In genomic region chr4:138035781-138036258, GRCh38 we compare ENCODE assay signal across 8 cellular contexts.
DNase-seq lines count a peak whose midpoint lies in the region; ATAC-seq, FAIRE-seq and TF ChIP-seq lines count a peak whose summit lies in the region.

No MANE protein-coding gene starts in this region.

- no peak overlapping the region for H3K4me3 ChIP-seq in mucosa of descending colon

- peak; percentile 36 for FAIRE-seq in H54 (lab: Jason Lieb, UNC)

- no peak for TF ChIP-seq CTCF in mucosa of descending colon (IDR thresholded peaks at IDR 0.05)

- TF ChIP-seq EP300 in Ishikawa (IDR thresholded peaks at IDR 0.05; ENCODE audit: borderline replicate concordance), result no peak

- TF ChIP-seq POLR2A in H54 (IDR thresholded peaks at IDR 0.05; ENCODE audit: low read depth, low read length), result no peak

- H3K36me3 ChIP-seq in mucosa of descending colon (ENCODE audit: low read depth), result no peaks in the 10 kb centered on the region

- TF ChIP-seq RAD21 in Ishikawa (IDR thresholded peaks at IDR 0.05; ENCODE audit: low read depth), result peak; percentile 93

- H3K9me3 ChIP-seq in mucosa of descending colon, result no peaks in the 10 kb centered on the region

- intact Hi-C loops in mucosa of descending colon (cut with DNase I, micrococcal nuclease), result no loop called here

- no peaks in the 10 kb centered on the region for H3K4me1 ChIP-seq in mucosa of descending colon (ENCODE audit: low read depth)

- peak; percentile 74 for ATAC-seq in mucosa of descending colon

- DNase-seq in NCI-H2171 treated with DMSO at 0.1 percent for 48 hours (lab: John Stamatoyannopoulos, UW) (peak; percentile 10), NCI-H2171 (lab: John Stamatoyannopoulos, UW) (no peak), H54 (ENCODE audit: insufficient read length, low spot score) (peak; percentile 5), RPMI7951 (ENCODE audit: low read depth) (peak; percentile 33), epidermal melanocyte (ENCODE audit: insufficient read length, low spot score) (peak; percentile 67), mucosa of descending colon (peak in 1 of 3 donors; percentile 26), NCI-H524 treated with DMSO at 0.1 percent for 48 hours (lab: John Stamatoyannopoulos, UW) (no peak)

TF ChIP-seq in Ishikawa, 13 proteins besides CTCF, POLR2A, EP300 and RAD21:
- TF ChIP-seq TEAD4 (IDR thresholded peaks at IDR 0.05) (no peak), TAF1 (IDR thresholded peaks at IDR 0.05; ENCODE audit: low read depth) (no peak), CREB1 (IDR thresholded peaks at IDR 0.05; ENCODE audit: low read depth) (no peak), USF1 (IDR thresholded peaks at IDR 0.05) (no peak), EGR1 (IDR thresholded peaks at IDR 0.05) (no peak), TCF12 (IDR thresholded peaks at IDR 0.05; ENCODE audit: low read depth) (no peak), FOXM1 (IDR thresholded peaks at IDR 0.05; ENCODE audit: borderline replicate concordance, low read depth) (no peak), ZBTB7A (IDR thresholded peaks at IDR 0.05; ENCODE audit: low read depth) (no peak), MAX (IDR thresholded peaks at IDR 0.05) (no peak), CEBPB (IDR thresholded peaks at IDR 0.05) (no peak), NFIC (IDR thresholded peaks at IDR 0.05) (no peak), YY1 (IDR thresholded peaks at IDR 0.05; ENCODE audit: low read depth) (no peak)
- TF ChIP-seq, protein P1, sequence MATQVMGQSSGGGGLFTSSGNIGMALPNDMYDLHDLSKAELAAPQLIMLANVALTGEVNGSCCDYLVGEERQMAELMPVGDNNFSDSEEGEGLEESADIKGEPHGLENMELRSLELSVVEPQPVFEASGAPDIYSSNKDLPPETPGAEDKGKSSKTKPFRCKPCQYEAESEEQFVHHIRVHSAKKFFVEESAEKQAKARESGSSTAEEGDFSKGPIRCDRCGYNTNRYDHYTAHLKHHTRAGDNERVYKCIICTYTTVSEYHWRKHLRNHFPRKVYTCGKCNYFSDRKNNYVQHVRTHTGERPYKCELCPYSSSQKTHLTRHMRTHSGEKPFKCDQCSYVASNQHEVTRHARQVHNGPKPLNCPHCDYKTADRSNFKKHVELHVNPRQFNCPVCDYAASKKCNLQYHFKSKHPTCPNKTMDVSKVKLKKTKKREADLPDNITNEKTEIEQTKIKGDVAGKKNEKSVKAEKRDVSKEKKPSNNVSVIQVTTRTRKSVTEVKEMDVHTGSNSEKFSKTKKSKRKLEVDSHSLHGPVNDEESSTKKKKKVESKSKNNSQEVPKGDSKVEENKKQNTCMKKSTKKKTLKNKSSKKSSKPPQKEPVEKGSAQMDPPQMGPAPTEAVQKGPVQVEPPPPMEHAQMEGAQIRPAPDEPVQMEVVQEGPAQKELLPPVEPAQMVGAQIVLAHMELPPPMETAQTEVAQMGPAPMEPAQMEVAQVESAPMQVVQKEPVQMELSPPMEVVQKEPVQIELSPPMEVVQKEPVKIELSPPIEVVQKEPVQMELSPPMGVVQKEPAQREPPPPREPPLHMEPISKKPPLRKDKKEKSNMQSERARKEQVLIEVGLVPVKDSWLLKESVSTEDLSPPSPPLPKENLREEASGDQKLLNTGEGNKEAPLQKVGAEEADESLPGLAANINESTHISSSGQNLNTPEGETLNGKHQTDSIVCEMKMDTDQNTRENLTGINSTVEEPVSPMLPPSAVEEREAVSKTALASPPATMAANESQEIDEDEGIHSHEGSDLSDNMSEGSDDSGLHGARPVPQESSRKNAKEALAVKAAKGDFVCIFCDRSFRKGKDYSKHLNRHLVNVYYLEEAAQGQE (IDR thresholded peaks at IDR 0.05; ENCODE audit: low read depth), result no peak

Comparison
In these comparisons a context has a peak if more than half of its experiments do, and no peak if none do; other contexts are left out.
1. DNase-seq: peak in NCI-H2171 treated with DMSO at 0.1 percent for 48 hours (single experiment), H54 (single experiment), RPMI7951 (single experiment) and epidermal melanocyte (single experiment); none in NCI-H2171 (single experiment) and NCI-H524 treated with DMSO at 0.1 percent for 48 hours (single experiment).